Comparison of ENCODE assay signal across 18 cellular contexts in the genomic region with DNA sequence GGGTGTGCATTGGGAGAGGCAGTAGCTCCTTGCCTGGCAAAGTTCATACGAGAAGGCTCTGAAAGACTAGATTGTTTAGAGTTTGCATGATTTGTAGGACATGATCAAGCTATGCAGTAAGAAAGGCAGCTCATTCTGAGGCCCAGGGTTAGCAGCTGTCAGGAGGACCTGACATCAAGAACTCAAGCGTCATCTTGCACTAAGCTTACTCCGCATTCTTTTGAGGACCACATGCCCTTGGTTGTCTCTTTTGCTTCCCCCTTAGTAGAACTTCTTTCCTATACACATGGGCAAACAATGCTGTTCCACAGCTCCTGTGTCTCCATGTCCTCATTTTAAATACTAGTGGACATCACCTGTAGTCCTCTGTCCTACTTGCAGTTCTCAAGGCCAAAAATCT. TPM values are rescaled to one million over a fixed set of nuclear protein-coding genes. Genes with fewer than 3 reads are reported as not detected.
DNase-seq lines count a peak whose midpoint lies in the region; ATAC-seq, FAIRE-seq and TF ChIP-seq lines count a peak whose summit lies in the region.
"Had no signal": no experiment of that assay in that cellular context is flagged by ENCODE, and none has a peak within 500 bp of the region (broad histone marks: within the 10 kb centered on the region; RNA-seq: fewer than 3 reads in every experiment).

No MANE protein-coding gene starts in this region.

- no peak for DNase-seq in GM23338 (ENCODE audit: low spot score)
- no peak for DNase-seq in endothelial cell of umbilical vein (ENCODE audit: low read depth, low spot score)
- peak; percentile 5 for DNase-seq in superior temporal gyrus (ENCODE audit: extremely low spot score)
- no peak for DNase-seq in SIG-M5 treated with dmso at 0.1 percent for 504 hours (lab: John Stamatoyannopoulos, UW; ENCODE audit: unreplicated experiment)
- no peak for DNase-seq in aorta
- DNase-seq: 8988T; Calu3; CD4-positive, CD25-positive, alpha-beta regulatory T cell; DMS153; DND-41; GDM1; GM23248 had no signal

- H2AFZ ChIP-seq in GM23338 (no peak overlapping the region), endothelial cell of umbilical vein (ENCODE audit: low read depth, low read length) (no peak overlapping the region)
- H2AFZ ChIP-seq: GM23248 had no signal

- peaks cover 45% of the 10 kb centered on the region for H3K36me3 ChIP-seq in GM23338 (ENCODE audit: insufficient read depth)
- H3K36me3 ChIP-seq in endothelial cell of umbilical vein (ENCODE audit: control insufficient read depth in 2 of 2, extremely low read depth in 1 of 2, insufficient read depth in 2 of 2, low read length in 2 of 2) = peaks cover 3 to 5% of the 10 kb centered on the region in 2 experiments
- H3K36me3 ChIP-seq in aorta (ENCODE audit: control insufficient read depth in 1 of 2, insufficient read depth in 2 of 2, low read length in 1 of 2) = peaks cover 0 to 9% of the 10 kb centered on the region in 2 donors
- H3K36me3 ChIP-seq: BLaER1 treated with 17β-estradiol and CSF1 and Interleukin-3, amounts not matched to agents 10 nM and 100 nM; HAP-1 had no signal

- peaks cover 80% of the 10 kb centered on the region for H4K20me1 ChIP-seq in GM23338 (replicated peaks; ENCODE audit: insufficient read depth)
- H4K20me1 ChIP-seq in endothelial cell of umbilical vein (replicated peaks; ENCODE audit: control insufficient read depth, extremely low read depth, insufficient read depth, low read length) = peaks cover 3% of the 10 kb centered on the region
- H4K20me1 ChIP-seq: BLaER1 treated with 17β-estradiol and CSF1 and Interleukin-3, amounts not matched to agents 10 nM and 100 nM had no signal

- H3K4me3 Mint-ChIP-seq in GM23338 (no peak overlapping the region), brain (no peak overlapping the region)

- H3K9ac ChIP-seq in endothelial cell of umbilical vein (replicated peaks; ENCODE audit: extremely low read depth, insufficient read depth, low read length) = no peak overlapping the region
- H3K9ac ChIP-seq: BLaER1 treated with 17β-estradiol and CSF1 and Interleukin-3, amounts not matched to agents 10 nM and 100 nM; GM23248 had no signal

- H3K4me3 ChIP-seq in GM23338 (no peak overlapping the region), endothelial cell of umbilical vein (replicated peaks in 1 of 3; ENCODE audit: insufficient read depth in 1 of 3, low read depth in 1 of 3, low read length in 3 of 3) (no peak overlapping the region), aorta (ENCODE audit: low read length in 2 of 2) (no peak overlapping the region)
- H3K4me3 ChIP-seq: BLaER1 treated with 17β-estradiol and CSF1 and Interleukin-3, amounts not matched to agents 10 nM and 100 nM; GM23248; HAP-1 had no signal

- peak; percentile 24 for FAIRE-seq in endothelial cell of umbilical vein (lab: Jason Lieb, UNC)
- FAIRE-seq: HepG2, HTR-8/SVneo had no signal

- dilution Hi-C loops in endothelial cell of umbilical vein (cut with MboI; ENCODE audit: extremely low pct_ligation_motif_present, low sequenced_read_pairs) = no loop called here

- no TSS peak for BruUV-seq in endothelial cell of umbilical vein (replicated peaks; lab: Mats Ljungman, UMichigan)

- peaks cover 39% of the 10 kb centered on the region for H3F3A ChIP-seq in GM23338 (replicated peaks; ENCODE audit: low read depth)

- no peaks in the 10 kb centered on the region; the same call in 2 of the 3 replicates for H3K9me3 Mint-ChIP-seq in GM23338
- H3K9me3 Mint-ChIP-seq in brain = peaks cover 0 to 5% (median 0%) of the 10 kb centered on the region in 5 experiments
- H3K9me3 Mint-ChIP-seq: CD4-positive, CD25-positive, alpha-beta regulatory T cell had no signal

- TF ChIP-seq CTCF in GM23338 (conservative IDR thresholded peaks at IDR 0.05; ENCODE audit: low read depth in 2 of 2) (no peak), brain (conservative IDR thresholded peaks at IDR 0.05) (no peak), endothelial cell of umbilical vein (IDR thresholded peaks at IDR 0.05; ENCODE audit: extremely low read depth in 1 of 2, insufficient read depth in 1 of 2, low read depth in 1 of 2, low read length in 2 of 2) (no peak)

- CTCF ChIA-PET in endothelial cell of umbilical vein (lab: Charles Lee) = interaction anchor here (1.1 to 1.3 kb wide), 3 partner anchors 12 to 50 kb away, joined by 3 to 4 read pairs (median 3); no protein-coding TSS in a partner anchor

- H3K9me2 ChIP-seq in GM23338 (ENCODE audit: insufficient read depth) = no peaks in the 10 kb centered on the region

- H3K79me2 ChIP-seq in GM23338 (replicated peaks; ENCODE audit: insufficient read depth) = peaks cover 100% of the 10 kb centered on the region
- H3K79me2 ChIP-seq in endothelial cell of umbilical vein (ENCODE audit: control insufficient read depth, insufficient read depth, low read length) = no peaks in the 10 kb centered on the region

- 85 to 95% methylated on average over 3 of the region's 3 CpGs for WGBS in aorta, 2 donors

- peaks cover 17% of the 10 kb centered on the region; the same call in 1 of the 2 replicates for H3K4me1 ChIP-seq in GM23338 (ENCODE audit: insufficient read depth)
- H3K4me1 ChIP-seq in endothelial cell of umbilical vein (ENCODE audit: control insufficient read depth, extremely low read depth, insufficient read depth, low read length) = no peaks in the 10 kb centered on the region
- peaks cover 1 to 7% of the 10 kb centered on the region in 2 donors for H3K4me1 ChIP-seq in aorta (ENCODE audit: control insufficient read depth in 1 of 2, insufficient read depth in 2 of 2, low read length in 2 of 2)
- H3K4me1 ChIP-seq: BLaER1 treated with 17β-estradiol and CSF1 and Interleukin-3, amounts not matched to agents 10 nM and 100 nM had no signal

- ATAC-seq in GM23338 = no peak
- no peak for ATAC-seq in GM21723 (IDR thresholded peaks at IDR 0.05; ENCODE audit: unreplicated experiment)
- no peak for ATAC-seq in aorta (ENCODE audit: low FRiP score)
- ATAC-seq: HepG2 had no signal

- no peaks in the 10 kb centered on the region for H3K9me1 ChIP-seq in endothelial cell of umbilical vein (replicated peaks; ENCODE audit: control insufficient read depth, extremely low read depth, insufficient read depth, low read length)

- no peak for TF ChIP-seq POLR2A in endothelial cell of umbilical vein (IDR thresholded peaks at IDR 0.05; ENCODE audit: low read depth, low read length)

- H3K4me1 Mint-ChIP-seq in GM23338 = peaks cover 55% of the 10 kb centered on the region
- peaks cover 88% of the 10 kb centered on the region for H3K4me1 Mint-ChIP-seq in brain

- intact Hi-C loops in endothelial cell of umbilical vein (cut with micrococcal nuclease) (no loop called here), aorta (cut with DNase I) (no loop called here)

- H3K27ac ChIP-seq in GM23338 (ENCODE audit: low read depth) = peak overlapping the region; percentile 74
- no peak overlapping the region for H3K27ac ChIP-seq in endothelial cell of umbilical vein (ENCODE audit: insufficient read depth, low read depth, low read length)
- peak overlapping the region in 1 of 2 donors; percentile 21 for H3K27ac ChIP-seq in aorta (ENCODE audit: low read depth in 1 of 2, low read length in 2 of 2)
- H3K27ac ChIP-seq: BLaER1 treated with 17β-estradiol and CSF1 and Interleukin-3, amounts not matched to agents 10 nM and 100 nM; GM23248 had no signal

- H3K27me3 ChIP-seq in GM23338 (ENCODE audit: insufficient read depth) (no peaks in the 10 kb centered on the region), endothelial cell of umbilical vein (ENCODE audit: control insufficient read depth in 2 of 2, insufficient read depth in 2 of 2, low read length in 2 of 2) (no peaks in the 10 kb centered on the region), aorta (ENCODE audit: control insufficient read depth in 1 of 2, insufficient read depth in 2 of 2, low read length in 1 of 2) (no peaks in the 10 kb centered on the region)

- POLR2A ChIA-PET in endothelial cell of umbilical vein (lab: Charles Lee) = no interaction called here

- H3K4me2 ChIP-seq in GM23338 (no peak overlapping the region), endothelial cell of umbilical vein (ENCODE audit: insufficient read depth, low read length) (no peak overlapping the region)
- H3K4me2 ChIP-seq: BLaER1 treated with 17β-estradiol and CSF1 and Interleukin-3, amounts not matched to agents 10 nM and 100 nM had no signal

- H3K27me3 Mint-ChIP-seq in GM23338 (ENCODE audit: insufficient read depth, low read depth, poor library complexity) = peaks cover 12% of the 10 kb centered on the region
- no peaks in the 10 kb centered on the region for H3K27me3 Mint-ChIP-seq in brain

- H3K36me3 Mint-ChIP-seq in GM23338 (ENCODE audit: low read depth) (peaks cover 99% of the 10 kb centered on the region), brain (peaks cover 93% of the 10 kb centered on the region)

- H3K9me3 ChIP-seq in endothelial cell of umbilical vein (replicated peaks; ENCODE audit: control insufficient read depth, insufficient read depth, low read length) (no peaks in the 10 kb centered on the region), aorta (ENCODE audit: control insufficient read depth, low read length) (no peaks in the 10 kb centered on the region)
- H3K9me3 ChIP-seq: BLaER1 treated with 17β-estradiol and CSF1 and Interleukin-3, amounts not matched to agents 10 nM and 100 nM; HAP-1 had no signal

- H3K27ac Mint-ChIP-seq in GM23338 = peak overlapping the region; percentile 20; the same call in 1 of the 2 replicates
- H3K27ac Mint-ChIP-seq in brain = peak overlapping the region in 4 of 5 experiments; percentile 8 to 86 (median 19)
- H3K27ac Mint-ChIP-seq: CD4-positive, CD25-positive, alpha-beta regulatory T cell had no signal

TF ChIP-seq in GM23338, 12 proteins besides CTCF, POLR2A, EP300 and RAD21 (continues in another document):
- no peak for TF ChIP-seq EZH2 (IDR thresholded peaks at IDR 0.05; ENCODE audit: low read depth, unreplicated experiment)

TF ChIP-seq in endothelial cell of umbilical vein, 7 proteins besides CTCF, POLR2A, EP300 and RAD21 (continues in another document):
- no peak for TF ChIP-seq MAX (IDR thresholded peaks at IDR 0.05; ENCODE audit: insufficient read depth, insufficient read length)

RNA-seq across cellular contexts. Expression of gene ZNF532, which starts 14.0 kb away (rescaled TPM):
- 216 and 225 TPM in 2 replicates for total RNA-seq in GM23338 (2014; rRNA removed; shearing (Covaris generic))
- polyA plus RNA-seq in GM23338 (2016; fragmentation: Nextera tagmentation; extraction: Ambion mirVana) = 49.8 and 51.5 TPM in 2 replicates
- 51.6 TPM for polyA plus RNA-seq in brain (ENCODE audit: insufficient read depth, low read depth, low replicate concordance)
- total RNA-seq in endothelial cell of umbilical vein = 70.1 and 83.8 TPM in 2 replicates
- 38.9 and 42.3 TPM in 2 replicates for polyA plus RNA-seq in endothelial cell of umbilical vein
- polyA plus RNA-seq in endothelial cell of umbilical vein (2011; cell fraction: cytosol; rRNA removed) = 36.6 and 41.0 TPM in 2 replicates
- 115 and 123 TPM in 2 replicates for polyA plus RNA-seq in endothelial cell of umbilical vein (2011; cell fraction: nucleus; rRNA removed)
- polyA plus RNA-seq in endothelial cell of umbilical vein (2012) = 23.3 and 29.1 TPM in 2 replicates
- 191 and 192 TPM in 2 replicates for polyA minus RNA-seq in endothelial cell of umbilical vein
- polyA minus RNA-seq in endothelial cell of umbilical vein (2011; cell fraction: cytosol; rRNA and poly(A)+ RNA removed) = 9.8 TPM
- 78.9 and 109 TPM in 2 replicates for polyA minus RNA-seq in endothelial cell of umbilical vein (2011; cell fraction: nucleus; rRNA and poly(A)+ RNA removed)
- 100 to 1,000 TPM; 183 to 194 TPM for total RNA-seq in aorta
- polyA plus RNA-seq in aorta = 10 to 100 TPM; 19.3 to 43.4 TPM
- total RNA-seq: HepG2 had no signal
- polyA plus RNA-seq: HepG2 had no signal
